Comparison of ENCODE assay signal across 12 cellular contexts in genomic region chr2:212958757-212959295, GRCh38.
DNase-seq lines count a peak whose midpoint lies in the region; ATAC-seq and TF ChIP-seq lines count a peak whose summit lies in the region.
"Had no signal": no experiment of that assay in that cellular context is flagged by ENCODE, and none has a peak within 500 bp of the region (broad histone marks: within the 10 kb centered on the region; RNA-seq: fewer than 3 reads in every experiment).

No MANE protein-coding gene starts in this region.

- BruUV-seq in IMR-90 (replicated peaks; lab: Mats Ljungman, UMichigan), result no TSS peak

- TF ChIP-seq RAD21 in IMR-90 (IDR thresholded peaks at IDR 0.05; ENCODE audit: low read length), result no peak
- no peak for TF ChIP-seq RAD21 in SK-N-SH (IDR thresholded peaks at IDR 0.05; ENCODE audit: low read length)

- H2BK15ac ChIP-seq in IMR-90 (ENCODE audit: low read depth, low read length) (no peak overlapping the region), mesendoderm (replicated peaks; ENCODE audit: low read depth) (peak overlapping the region; percentile 74)

- H3K27me3 ChIP-seq in BJ (ENCODE audit: control insufficient read depth, insufficient read depth, low read length), result no peaks in the 10 kb centered on the region
- no peaks in the 10 kb centered on the region for H3K27me3 ChIP-seq in IMR-90 (ENCODE audit: control insufficient read depth, insufficient read depth, low read length)
- H3K27me3 ChIP-seq in adipocyte (replicated peaks; ENCODE audit: control insufficient read depth, insufficient read depth, low read length), result no peaks in the 10 kb centered on the region
- no peaks in the 10 kb centered on the region for H3K27me3 ChIP-seq in mesendoderm (ENCODE audit: insufficient read depth, low read length, poor library complexity)
- H3K27me3 ChIP-seq in SK-N-SH (ENCODE audit: insufficient read depth), result no peaks in the 10 kb centered on the region
- H3K27me3 ChIP-seq: BLaER1 had no signal

- H3K4me2 ChIP-seq in IMR-90 (ENCODE audit: low read depth, low read length) (no peak overlapping the region), mesendoderm (ENCODE audit: low read length) (no peak overlapping the region), SK-N-SH (no peak overlapping the region)
- H3K4me2 ChIP-seq: BLaER1 had no signal

- ATAC-seq in IMR-90 (ENCODE audit: low read depth), result peak; percentile 46
- no peak for ATAC-seq in HG03159 (IDR thresholded peaks at IDR 0.05; ENCODE audit: unreplicated experiment)

- H2AK5ac ChIP-seq in IMR-90 (ENCODE audit: low read depth, low read length), result no peak overlapping the region
- peak overlapping the region; percentile 17 for H2AK5ac ChIP-seq in mesendoderm (ENCODE audit: low read length)

- no peak overlapping the region for H3K9ac ChIP-seq in IMR-90 (ENCODE audit: low read depth, low read length)
- H3K9ac ChIP-seq in adipocyte (ENCODE audit: low read length), result peak overlapping the region; percentile 38
- H3K9ac ChIP-seq in mesendoderm (ENCODE audit: low read length), result no peak overlapping the region
- no peak overlapping the region for H3K9ac ChIP-seq in SK-N-SH
- H3K9ac ChIP-seq: BLaER1 had no signal

- CTCF ChIA-PET in BJ (lab: Yijun Ruan, JAX) (interaction anchor here (2.3 kb wide), 1 partner anchor 11 kb away, joined by 8 read pairs; no protein-coding TSS in a partner anchor), IMR-90 (lab: Yijun Ruan, JAX) (no interaction called here), SK-N-SH (lab: Yijun Ruan, JAX) (no interaction called here)

- H3K36me3 ChIP-seq in BJ (ENCODE audit: control insufficient read depth, insufficient read depth, low read length) (no peaks in the 10 kb centered on the region), IMR-90 (ENCODE audit: control insufficient read depth, insufficient read depth, low read length) (no peaks in the 10 kb centered on the region), adipocyte (ENCODE audit: control insufficient read depth, insufficient read depth, low read length, severe bottlenecking) (no peaks in the 10 kb centered on the region), mesendoderm (ENCODE audit: control insufficient read depth, insufficient read depth, low read length) (no peaks in the 10 kb centered on the region), SK-N-SH (replicated peaks in 1 of 2; ENCODE audit: control insufficient read depth in 1 of 2, insufficient read depth in 2 of 2, low read length in 1 of 2) (no peaks in the 10 kb centered on the region)
- H3K36me3 ChIP-seq: BLaER1 had no signal

- no peaks in the 10 kb centered on the region for H3K79me1 ChIP-seq in IMR-90 (ENCODE audit: low read depth in 1 of 2, low read length in 2 of 2)
- no peaks in the 10 kb centered on the region for H3K79me1 ChIP-seq in mesendoderm (ENCODE audit: low read length)

- H3K4me3 ChIP-seq in BJ (ENCODE audit: low read depth, low read length), result no peak overlapping the region
- no peak overlapping the region for H3K4me3 ChIP-seq in IMR-90 (ENCODE audit: insufficient read depth, low read depth, low read length)
- H3K4me3 ChIP-seq in adipocyte (ENCODE audit: low read length), result peak overlapping the region; percentile 56
- H3K4me3 ChIP-seq in mesendoderm (ENCODE audit: low read length), result no peak overlapping the region
- no peak overlapping the region for H3K4me3 ChIP-seq in SK-N-SH (ENCODE audit: low read depth in 2 of 2, low read length in 1 of 2)
- H3K4me3 ChIP-seq: BLaER1 had no signal

- no peak overlapping the region; the same call in 1 of the 2 replicates for H3K14ac ChIP-seq in IMR-90 (replicated peaks; ENCODE audit: low read depth, low read length)

- no peak overlapping the region for H2BK20ac ChIP-seq in IMR-90 (ENCODE audit: low read depth, low read length)

- no peak overlapping the region for H4K91ac ChIP-seq in IMR-90 (ENCODE audit: insufficient read depth, low read depth, low read length)

- peak; percentile 44 for DNase-seq in BJ (ENCODE audit: low read depth)
- peak; percentile 45 for DNase-seq in IMR-90
- peak; percentile 36 for DNase-seq in adipocyte (ENCODE audit: low read depth)
- no peak for DNase-seq in mesendoderm
- no peak for DNase-seq in SK-N-SH
- DNase-seq in NCI-H774 (lab: John Stamatoyannopoulos, UW), result no peak
- DNase-seq in Kasumi-1 (lab: John Stamatoyannopoulos, UW), result no peak
- DNase-seq: NCI-H748 treated with DMSO at 0.1 percent for 48 hours; stimulated activated CD4-positive, alpha-beta T cell treated with anti-CD3 and anti-CD28 coated beads, Interleukin-15, amount 100 ng/mL, for 24 hours; stimulated activated naive CD4-positive, alpha-beta T cell had no signal

- TF ChIP-seq EP300 in SK-N-SH (IDR thresholded peaks at IDR 0.05; ENCODE audit: borderline replicate concordance in 1 of 2, low read depth in 1 of 2, low read length in 1 of 2), result no peak

- TF ChIP-seq POLR2A in IMR-90 (IDR thresholded peaks at IDR 0.05; ENCODE audit: low read depth, low read length), result no peak

- no peak overlapping the region for H2BK120ac ChIP-seq in IMR-90 (ENCODE audit: low read depth, low read length)
- H2BK120ac ChIP-seq in mesendoderm (ENCODE audit: low read depth, low read length), result no peak overlapping the region

- H3K4me1 ChIP-seq in IMR-90 (ENCODE audit: control insufficient read depth, insufficient read depth, low read length) (peaks cover 1% of the 10 kb centered on the region; the same call in 1 of the 2 replicates), adipocyte (ENCODE audit: control insufficient read depth, insufficient read depth, low read length) (peaks cover 51% of the 10 kb centered on the region), mesendoderm (ENCODE audit: control insufficient read depth, low read depth, low read length) (peaks cover 14% of the 10 kb centered on the region), SK-N-SH (ENCODE audit: control insufficient read depth in 1 of 2, insufficient read depth in 2 of 2, low read depth in 1 of 2, low read length in 1 of 2) (peaks cover 2 to 3% of the 10 kb centered on the region in 2 experiments; a peak in 2 of 4 replicates)
- H3K4me1 ChIP-seq: BLaER1 had no signal

- H2BK5ac ChIP-seq in IMR-90 (ENCODE audit: low read depth, low read length, poor library complexity, severe bottlenecking) (peak overlapping the region; percentile 18), mesendoderm (ENCODE audit: low read length) (peak overlapping the region; percentile 86)

- H3K9me2 ChIP-seq in SK-N-SH, result no peaks in the 10 kb centered on the region

- H2AK9ac ChIP-seq in IMR-90 (replicated peaks; ENCODE audit: low read depth, low read length, poor library complexity), result no peak overlapping the region

- H4K8ac ChIP-seq in IMR-90 (ENCODE audit: low read depth in 2 of 2, low read length in 2 of 2), result no peak overlapping the region; a peak in 1 of 4 replicates
- no peak overlapping the region for H4K8ac ChIP-seq in mesendoderm (ENCODE audit: low read depth, low read length)

- H4K20me1 ChIP-seq in IMR-90 (ENCODE audit: insufficient read depth, low read length) (no peaks in the 10 kb centered on the region), SK-N-SH (ENCODE audit: insufficient read depth) (no peaks in the 10 kb centered on the region)
- H4K20me1 ChIP-seq: BLaER1 had no signal

- H3K9me1 ChIP-seq in IMR-90 (ENCODE audit: insufficient read depth, low read length), result no peaks in the 10 kb centered on the region

- peak overlapping the region; percentile 42; the same call in 1 of the 2 replicates for H3K18ac ChIP-seq in IMR-90 (ENCODE audit: low read depth, low read length)
- H3K18ac ChIP-seq in mesendoderm (ENCODE audit: low read length), result peak overlapping the region; percentile 11

- intact Hi-C loops in IMR-90 (cut with micrococcal nuclease), result no loop called here

- in situ Hi-C loops in IMR-90 (cut with MboI; ENCODE audit: low sequenced_read_pairs), result no loop called here

- dilution Hi-C loops in IMR-90 (cut with HindIII; ENCODE audit: low sequenced_read_pairs, unreplicated experiment), result no loop called here

- H3F3A ChIP-seq in SK-N-SH (replicated peaks; ENCODE audit: insufficient read depth), result no peaks in the 10 kb centered on the region

- H3K79me2 ChIP-seq in mesendoderm (ENCODE audit: control insufficient read depth, insufficient read depth, low read length) (no peaks in the 10 kb centered on the region), SK-N-SH (ENCODE audit: insufficient read depth) (no peaks in the 10 kb centered on the region)

- H2AFZ ChIP-seq in IMR-90 (replicated peaks; ENCODE audit: low read length, poor library complexity) (no peak overlapping the region), SK-N-SH (ENCODE audit: low read depth) (no peak overlapping the region)

- no peaks in the 10 kb centered on the region for H3K9me3 ChIP-seq in IMR-90 (ENCODE audit: control insufficient read depth, insufficient read depth, low read length)
- H3K9me3 ChIP-seq in adipocyte (ENCODE audit: control insufficient read depth, low read length), result no peaks in the 10 kb centered on the region
- no peaks in the 10 kb centered on the region for H3K9me3 ChIP-seq in SK-N-SH
- H3K9me3 ChIP-seq: BLaER1 had no signal

- H3K56ac ChIP-seq in IMR-90 (ENCODE audit: extremely low read depth, insufficient read depth, low read length) (no peak overlapping the region), mesendoderm (ENCODE audit: low read length) (peak overlapping the region; percentile 28)

- no peak overlapping the region for H3K4ac ChIP-seq in IMR-90 (ENCODE audit: low read depth, low read length)
- H3K4ac ChIP-seq in mesendoderm (ENCODE audit: low read depth, low read length), result no peak overlapping the region

- WGBS in IMR-90 (ENCODE audit: extremely low coverage in 2 of 2, insufficient read length in 1 of 2), 2 experiments, result no CpG with 5 or more reads among the region's 7 CpGs
- no CpG with 5 or more reads among the region's 7 CpGs for WGBS in mesendoderm (ENCODE audit: extremely low coverage, insufficient coverage, low lambda C conversion rate)
- 75% methylated on average over 7 of the region's 7 CpGs for WGBS in SK-N-SH (ENCODE audit: low lambda C conversion rate)

- TF ChIP-seq CTCF in BJ (IDR thresholded peaks at IDR 0.05; ENCODE audit: insufficient read depth, low read depth, low read length) (no peak), IMR-90 (conservative IDR thresholded peaks at IDR 0.05; ENCODE audit: low read depth, low read length) (no peak), SK-N-SH (IDR thresholded peaks at IDR 0.05) (no peak)

- POLR2A ChIA-PET in BJ (lab: Charles Lee), result no interaction called here
- POLR2A ChIA-PET in IMR-90 (lab: Charles Lee; ENCODE audit: unreplicated experiment), result no interaction called here
- POLR2A ChIA-PET in SK-N-SH (lab: Yijun Ruan, JAX), result no interaction called here

- H3K27ac ChIP-seq in IMR-90 (ENCODE audit: insufficient read depth, low read length) (no peak overlapping the region), mesendoderm (ENCODE audit: low read depth, low read length) (no peak overlapping the region), SK-N-SH (ENCODE audit: low read depth in 2 of 2, low read length in 1 of 2) (no peak overlapping the region)
- H3K27ac ChIP-seq: BLaER1 had no signal

- H3K23ac ChIP-seq in IMR-90 (ENCODE audit: low read depth, low read length) (no peak overlapping the region), mesendoderm (ENCODE audit: low read length) (no peak overlapping the region)

- H4K5ac ChIP-seq in IMR-90 (ENCODE audit: low read depth, low read length) (no peak overlapping the region; the same call in 1 of the 2 replicates), mesendoderm (ENCODE audit: low read length) (peak overlapping the region; percentile 8)

TF ChIP-seq in IMR-90, 13 proteins besides CTCF, POLR2A, EP300 and RAD21 (continues in another document):
- TF ChIP-seq MAFK (IDR thresholded peaks at IDR 0.05; ENCODE audit: low read depth, low read length), result no peak

Comparison
In these comparisons a context has a peak if more than half of its experiments do, and no peak if none do; other contexts are left out.
1. DNase-seq: peak in BJ (single experiment), IMR-90 (single experiment) and adipocyte (single experiment); none in mesendoderm (single experiment), SK-N-SH (single experiment), NCI-H774 (single experiment) and Kasumi-1 (0 of 2).